2 cellular contexts compared by ENCODE assay signal in genomic region chr16:67198238-67198734, GRCh38.
A peak's percentile ranks its signal among the peaks of the same experiment; 100 is the strongest.
TF ChIP-seq lines count a peak whose summit lies in the region.

No MANE protein-coding gene starts in this region.

TF ChIP-seq in A549, 52 proteins besides CTCF, POLR2A, EP300 and RAD21:
- TF ChIP-seq JUN (IDR thresholded peaks at IDR 0.05) (peak in 1 of 2 experiments; percentile 40; a peak in 2 of 5 replicates), ZSCAN20 (CRISPR knock-in tag; IDR thresholded peaks at IDR 0.05) (no peak), SMC3 (IDR thresholded peaks at IDR 0.05) (peak; percentile 49), KDM5A (IDR thresholded peaks at IDR 0.05) (no peak)
- TF ChIP-seq, protein P1, sequence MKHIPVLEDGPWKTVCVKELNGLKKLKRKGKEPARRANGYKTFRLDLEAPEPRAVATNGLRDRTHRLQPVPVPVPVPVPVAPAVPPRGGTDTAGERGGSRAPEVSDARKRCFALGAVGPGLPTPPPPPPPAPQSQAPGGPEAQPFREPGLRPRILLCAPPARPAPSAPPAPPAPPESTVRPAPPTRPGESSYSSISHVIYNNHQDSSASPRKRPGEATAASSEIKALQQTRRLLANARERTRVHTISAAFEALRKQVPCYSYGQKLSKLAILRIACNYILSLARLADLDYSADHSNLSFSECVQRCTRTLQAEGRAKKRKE (CRISPR knock-in tag; IDR thresholded peaks at IDR 0.05; ENCODE audit: low read depth) = no peak
TF ChIP-seq in A549: peak in this region for 2.

TF ChIP-seq in endothelial cell of umbilical vein, 7 proteins besides CTCF, POLR2A, EP300 and RAD21:
- TF ChIP-seq MYC (IDR thresholded peaks at IDR 0.05; ENCODE audit: low read depth, low read length) = no peak
- no peak for TF ChIP-seq POLR2AphosphoS5 (IDR thresholded peaks at IDR 0.05; ENCODE audit: insufficient read depth, low read depth, low read length)
- TF ChIP-seq EZH2 (IDR thresholded peaks at IDR 0.05; ENCODE audit: borderline replicate concordance, low read depth, low read length, severe bottlenecking) = no peak
- TF ChIP-seq JUN (IDR thresholded peaks at IDR 0.05; ENCODE audit: borderline replicate concordance, insufficient read depth, insufficient read length, low read depth) = no peak
TF ChIP-seq in endothelial cell of umbilical vein: peak in this region for 0.
